Comparison of ENCODE assay signal across 11 cellular contexts in genomic region chr6:107823047-107823557, GRCh38. TPM values are rescaled to one million over a fixed set of nuclear protein-coding genes. Genes with fewer than 3 reads are reported as not detected.
DNase-seq lines count a peak whose midpoint lies in the region; ATAC-seq and TF ChIP-seq lines count a peak whose summit lies in the region.
"Had no signal": no experiment of that assay in that cellular context is flagged by ENCODE, and none has a peak within 500 bp of the region (broad histone marks: within the 10 kb centered on the region; RNA-seq: fewer than 3 reads in every experiment).

No MANE protein-coding gene starts in this region.

- in situ Hi-C loops in GM13976 (cut with MboI; ENCODE audit: low sequenced_read_pairs, unreplicated experiment) = no loop called here

- H3K4me3 ChIP-seq in body of pancreas = no peak overlapping the region
- H3K4me3 ChIP-seq: hepatocyte had no signal

- ATAC-seq in body of pancreas = no peak
- no peak for ATAC-seq in GM21528 (IDR thresholded peaks at IDR 0.05; ENCODE audit: low FRiP score, unreplicated experiment)
- no peak for ATAC-seq in HG02678 (IDR thresholded peaks at IDR 0.05; ENCODE audit: unreplicated experiment)
- no peak for ATAC-seq in HG02840 (IDR thresholded peaks at IDR 0.05; ENCODE audit: low FRiP score, unreplicated experiment)

- no peaks in the 10 kb centered on the region for H3K9me3 ChIP-seq in body of pancreas
- H3K9me3 ChIP-seq: SJSA1 had no signal

- no peak for TF ChIP-seq CTCF in GM13976 (IDR thresholded peaks at IDR 0.05; ENCODE audit: borderline replicate concordance, control extremely low read depth, extremely low read depth, insufficient read depth, missing control alignments)
- TF ChIP-seq CTCF in body of pancreas (IDR thresholded peaks at IDR 0.05) = no peak

- WGBS in body of pancreas, 2 donors = 45 to 49% methylated on average over 8 of the region's 8 CpGs

- no peaks in the 10 kb centered on the region for H3K36me3 ChIP-seq in body of pancreas (replicated peaks in 1 of 2; ENCODE audit: insufficient read depth in 1 of 2, low read depth in 2 of 2)
- H3K36me3 ChIP-seq: SJSA1 had no signal

- H3K27me3 ChIP-seq in body of pancreas = no peaks in the 10 kb centered on the region
- H3K27me3 ChIP-seq: hepatocyte had no signal

- no peak for TF ChIP-seq POLR2A in body of pancreas (IDR thresholded peaks at IDR 0.05)

- DNase-seq in GM13976 (ENCODE audit: low spot score) = peak; percentile 34
- peak; percentile 32 to 60 for DNase-seq in activated CD4-positive, alpha-beta T cell treated with anti-CD3 and anti-CD28 coated beads, Interleukin-2, amount 50 U/mL, for 24 hours (ENCODE audit: low read depth in 1 of 2, low spot score in 1 of 2)
- DNase-seq in body of pancreas = no peak
- peak in 2 of 3 experiments; percentile 42 to 48 for DNase-seq in stimulated activated CD4-positive, alpha-beta T cell treated with anti-CD3 and anti-CD28 coated beads, TNF-alpha, amount 100 ng/mL, for 24 hours (ENCODE audit: low read depth in 3 of 3)
- no peak for DNase-seq in DMS153 treated with DMSO at 0.1 percent for 48 hours (lab: John Stamatoyannopoulos, UW; ENCODE audit: unreplicated experiment)
- DNase-seq: NCI-H1436 treated with DMSO at 0.1 percent for 48 hours had no signal

- peaks cover 60% of the 10 kb centered on the region for H3K4me1 ChIP-seq in body of pancreas

- H3K27ac ChIP-seq in body of pancreas = peak overlapping the region in 3 of 4 donors; percentile 67 to 87 (median 68)
- H3K27ac ChIP-seq: hepatocyte, SJSA1 had no signal

- intact Hi-C loops in body of pancreas (cut with DNase I) = no loop called here

RNA-seq across cellular contexts. Expression of gene SCML4, which starts 1.0 kb away (rescaled TPM):
- total RNA-seq in body of pancreas = 1 to 10 TPM in 1 of 2 donors, under 1 TPM in 1; 0.78 to 6.9 TPM
- total RNA-seq: SJSA1 had no signal

Comparison
In these comparisons a context has a peak if more than half of its experiments do, and no peak if none do; other contexts are left out.
1. DNase-seq: peak in GM13976 (single experiment), activated CD4-positive, alpha-beta T cell treated with anti-CD3 and anti-CD28 coated beads, Interleukin-2, amount 50 U/mL, for 24 hours (2 of 2) and stimulated activated CD4-positive, alpha-beta T cell treated with anti-CD3 and anti-CD28 coated beads, TNF-alpha, amount 100 ng/mL, for 24 hours (2 of 3); none in body of pancreas (0 of 4) and DMS153 treated with DMSO at 0.1 percent for 48 hours (single experiment).